1 cellular context compared by ENCODE assay signal in the genomic region with DNA sequence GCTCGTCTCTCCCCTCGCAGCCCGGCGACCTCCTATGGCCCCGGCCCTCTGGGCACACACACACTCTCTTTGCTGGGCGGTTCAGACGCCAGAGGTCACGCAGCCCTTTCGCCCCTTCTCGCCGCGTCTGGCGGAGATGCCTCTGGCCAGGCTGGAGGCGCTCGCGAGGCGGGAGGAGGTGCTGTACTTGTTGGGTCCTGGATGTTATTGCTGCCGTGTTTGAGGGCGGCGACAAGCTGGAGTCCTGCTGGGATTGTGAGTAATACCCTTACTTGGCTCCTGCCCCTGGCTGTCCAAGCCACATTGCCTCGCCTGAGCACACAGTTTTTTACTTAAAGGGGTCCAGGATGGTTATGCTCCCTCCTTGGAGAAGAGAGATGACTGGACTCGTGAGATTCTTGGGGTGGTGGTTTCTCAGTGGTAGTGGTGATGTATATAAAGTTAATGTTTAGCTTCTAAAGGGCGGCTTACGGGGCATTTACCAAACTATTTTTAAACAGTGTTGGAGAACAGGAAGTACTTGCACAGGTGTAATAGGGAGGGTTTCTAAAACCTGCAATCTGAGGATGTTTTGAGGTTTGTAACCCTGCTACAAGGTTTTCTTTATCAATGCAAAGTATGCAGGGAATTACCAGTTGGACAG.
A peak's percentile ranks its signal among the peaks of the same experiment; 100 is the strongest.
TF ChIP-seq lines count a peak whose summit lies in the region.

No MANE protein-coding gene starts in this region.

TF ChIP-seq in K562, 482 proteins besides CTCF, POLR2A, EP300 and RAD21 (continued from another document and continues in another):
- TF ChIP-seq, protein P1, sequence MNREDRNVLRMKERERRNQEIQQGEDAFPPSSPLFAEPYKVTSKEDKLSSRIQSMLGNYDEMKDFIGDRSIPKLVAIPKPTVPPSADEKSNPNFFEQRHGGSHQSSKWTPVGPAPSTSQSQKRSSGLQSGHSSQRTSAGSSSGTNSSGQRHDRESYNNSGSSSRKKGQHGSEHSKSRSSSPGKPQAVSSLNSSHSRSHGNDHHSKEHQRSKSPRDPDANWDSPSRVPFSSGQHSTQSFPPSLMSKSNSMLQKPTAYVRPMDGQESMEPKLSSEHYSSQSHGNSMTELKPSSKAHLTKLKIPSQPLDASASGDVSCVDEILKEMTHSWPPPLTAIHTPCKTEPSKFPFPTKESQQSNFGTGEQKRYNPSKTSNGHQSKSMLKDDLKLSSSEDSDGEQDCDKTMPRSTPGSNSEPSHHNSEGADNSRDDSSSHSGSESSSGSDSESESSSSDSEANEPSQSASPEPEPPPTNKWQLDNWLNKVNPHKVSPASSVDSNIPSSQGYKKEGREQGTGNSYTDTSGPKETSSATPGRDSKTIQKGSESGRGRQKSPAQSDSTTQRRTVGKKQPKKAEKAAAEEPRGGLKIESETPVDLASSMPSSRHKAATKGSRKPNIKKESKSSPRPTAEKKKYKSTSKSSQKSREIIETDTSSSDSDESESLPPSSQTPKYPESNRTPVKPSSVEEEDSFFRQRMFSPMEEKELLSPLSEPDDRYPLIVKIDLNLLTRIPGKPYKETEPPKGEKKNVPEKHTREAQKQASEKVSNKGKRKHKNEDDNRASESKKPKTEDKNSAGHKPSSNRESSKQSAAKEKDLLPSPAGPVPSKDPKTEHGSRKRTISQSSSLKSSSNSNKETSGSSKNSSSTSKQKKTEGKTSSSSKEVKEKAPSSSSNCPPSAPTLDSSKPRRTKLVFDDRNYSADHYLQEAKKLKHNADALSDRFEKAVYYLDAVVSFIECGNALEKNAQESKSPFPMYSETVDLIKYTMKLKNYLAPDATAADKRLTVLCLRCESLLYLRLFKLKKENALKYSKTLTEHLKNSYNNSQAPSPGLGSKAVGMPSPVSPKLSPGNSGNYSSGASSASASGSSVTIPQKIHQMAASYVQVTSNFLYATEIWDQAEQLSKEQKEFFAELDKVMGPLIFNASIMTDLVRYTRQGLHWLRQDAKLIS (CRISPR knock-in tag; IDR thresholded peaks at IDR 0.05): no peak; the same call in 1 of the 2 replicates
- TF ChIP-seq ETV6 (IDR thresholded peaks at IDR 0.05; ENCODE audit: borderline replicate concordance in 1 of 2, low read depth in 2 of 2, low read length in 1 of 2) (no peak), ETV6 (CRISPR knock-in tag; IDR thresholded peaks at IDR 0.05; ENCODE audit: borderline replicate concordance) (no peak), GATA2 (CRISPR knock-in tag; IDR thresholded peaks at IDR 0.05) (no peak), CBX2 (IDR thresholded peaks at IDR 0.05; ENCODE audit: insufficient read depth, low read length, poor library complexity, severe bottlenecking) (no peak), BACH1 (tag; IDR thresholded peaks at IDR 0.05) (no peak), TAF1 (IDR thresholded peaks at IDR 0.05; ENCODE audit: control insufficient read depth, extremely low read depth, insufficient read depth, low read length, severe bottlenecking) (peak; percentile 57), MYNN (IDR thresholded peaks at IDR 0.05) (no peak), MYNN (CRISPR knock-in tag; IDR thresholded peaks at IDR 0.05) (no peak), CEBPB (tag; IDR thresholded peaks at IDR 0.05) (no peak), STAT5A (IDR thresholded peaks at IDR 0.05; ENCODE audit: borderline replicate concordance, low read length) (no peak), ZFP1 (CRISPR knock-in tag; IDR thresholded peaks at IDR 0.05) (no peak), TBL1XR1 (IDR thresholded peaks at IDR 0.05; ENCODE audit: low read length in 2 of 2) (0 out of 4 replicates have a peak, but pooled peaks of 1 of the 2 experiments have one; percentile 13), RREB1 (CRISPR knock-in tag; IDR thresholded peaks at IDR 0.05) (no peak), WHSC1 (IDR thresholded peaks at IDR 0.05; ENCODE audit: low read length) (no peak), RBM39 (optimal IDR thresholded peaks at IDR 0.05; ENCODE audit: low read depth, low read length) (no peak), FOXM1 (IDR thresholded peaks at IDR 0.05; ENCODE audit: low read depth) (no peak), FOXM1 (CRISPR knock-in tag; IDR thresholded peaks at IDR 0.05; ENCODE audit: low read depth) (no peak), LARP7 (IDR thresholded peaks at IDR 0.05) (no peak), FUS (optimal IDR thresholded peaks at IDR 0.05; ENCODE audit: low read depth, low read length) (no peak), SIRT6 (IDR thresholded peaks at IDR 0.05; ENCODE audit: low read depth, low read length) (no peak), NR3C1 (CRISPR knock-in tag; IDR thresholded peaks at IDR 0.05) (no peak), ZNF311 (CRISPR knock-in tag; IDR thresholded peaks at IDR 0.05) (no peak), XRCC5 (IDR thresholded peaks at IDR 0.05; ENCODE audit: low read depth, low read length) (no peak), ELF4 (CRISPR knock-in tag; IDR thresholded peaks at IDR 0.05) (no peak), CHD4 (IDR thresholded peaks at IDR 0.05; ENCODE audit: insufficient read depth, insufficient replicate concordance, low read depth, low read length, poor library complexity, severe bottlenecking) (no peak), HDAC2 (IDR thresholded peaks at IDR 0.05) (no peak), ZNF644 (tag; IDR thresholded peaks at IDR 0.05; ENCODE audit: low read depth) (no peak), ZNF79 (CRISPR knock-in tag; IDR thresholded peaks at IDR 0.05; ENCODE audit: low read depth) (no peak), ZBTB1 (CRISPR knock-in tag; IDR thresholded peaks at IDR 0.05; ENCODE audit: borderline replicate concordance, low read depth) (no peak), RFX7 (CRISPR knock-in tag; IDR thresholded peaks at IDR 0.05) (no peak), KAT2B (IDR thresholded peaks at IDR 0.05; ENCODE audit: low read depth, low read length) (no peak), JUN (IDR thresholded peaks at IDR 0.05; ENCODE audit: borderline replicate concordance, low read depth, low read length) (no peak), JUN (CRISPR knock-in tag; IDR thresholded peaks at IDR 0.05; ENCODE audit: borderline replicate concordance) (peak; percentile 72; the same call in 1 of the 2 replicates), MBD2 (IDR thresholded peaks at IDR 0.05; ENCODE audit: borderline replicate concordance, low read depth) (0 out of 2 replicates have a peak, but pooled peaks have one; percentile 3), NFIX (CRISPR knock-in tag; IDR thresholded peaks at IDR 0.05; ENCODE audit: low read depth) (no peak)
- TF ChIP-seq, protein P2, sequence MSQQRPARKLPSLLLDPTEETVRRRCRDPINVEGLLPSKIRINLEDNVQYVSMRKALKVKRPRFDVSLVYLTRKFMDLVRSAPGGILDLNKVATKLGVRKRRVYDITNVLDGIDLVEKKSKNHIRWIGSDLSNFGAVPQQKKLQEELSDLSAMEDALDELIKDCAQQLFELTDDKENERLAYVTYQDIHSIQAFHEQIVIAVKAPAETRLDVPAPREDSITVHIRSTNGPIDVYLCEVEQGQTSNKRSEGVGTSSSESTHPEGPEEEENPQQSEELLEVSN (IDR thresholded peaks at IDR 0.05; ENCODE audit: borderline replicate concordance in 1 of 2, extremely low read depth in 1 of 2, insufficient read depth in 1 of 2, insufficient read length in 1 of 2, low read depth in 1 of 2, low read length in 1 of 2, poor library complexity in 1 of 2, severe bottlenecking in 1 of 2): peak in 1 of 2 experiments; percentile 26
- TF ChIP-seq, protein P3, sequence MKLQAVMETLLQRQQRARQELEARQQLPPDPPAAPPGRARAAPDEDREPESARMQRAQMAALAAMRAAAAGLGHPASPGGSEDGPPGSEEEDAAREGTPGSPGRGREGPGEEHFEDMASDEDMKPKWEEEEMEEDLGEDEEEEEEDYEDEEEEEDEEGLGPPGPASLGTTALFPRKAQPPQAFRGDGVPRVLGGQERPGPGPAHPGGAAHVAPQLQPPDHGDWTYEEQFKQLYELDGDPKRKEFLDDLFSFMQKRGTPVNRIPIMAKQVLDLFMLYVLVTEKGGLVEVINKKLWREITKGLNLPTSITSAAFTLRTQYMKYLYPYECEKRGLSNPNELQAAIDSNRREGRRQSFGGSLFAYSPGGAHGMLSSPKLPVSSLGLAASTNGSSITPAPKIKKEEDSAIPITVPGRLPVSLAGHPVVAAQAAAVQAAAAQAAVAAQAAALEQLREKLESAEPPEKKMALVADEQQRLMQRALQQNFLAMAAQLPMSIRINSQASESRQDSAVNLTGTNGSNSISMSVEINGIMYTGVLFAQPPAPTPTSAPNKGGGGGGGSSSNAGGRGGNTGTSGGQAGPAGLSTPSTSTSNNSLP (IDR thresholded peaks at IDR 0.05; ENCODE audit: borderline replicate concordance, low read depth, low read length): no peak
- TF ChIP-seq, protein P4, sequence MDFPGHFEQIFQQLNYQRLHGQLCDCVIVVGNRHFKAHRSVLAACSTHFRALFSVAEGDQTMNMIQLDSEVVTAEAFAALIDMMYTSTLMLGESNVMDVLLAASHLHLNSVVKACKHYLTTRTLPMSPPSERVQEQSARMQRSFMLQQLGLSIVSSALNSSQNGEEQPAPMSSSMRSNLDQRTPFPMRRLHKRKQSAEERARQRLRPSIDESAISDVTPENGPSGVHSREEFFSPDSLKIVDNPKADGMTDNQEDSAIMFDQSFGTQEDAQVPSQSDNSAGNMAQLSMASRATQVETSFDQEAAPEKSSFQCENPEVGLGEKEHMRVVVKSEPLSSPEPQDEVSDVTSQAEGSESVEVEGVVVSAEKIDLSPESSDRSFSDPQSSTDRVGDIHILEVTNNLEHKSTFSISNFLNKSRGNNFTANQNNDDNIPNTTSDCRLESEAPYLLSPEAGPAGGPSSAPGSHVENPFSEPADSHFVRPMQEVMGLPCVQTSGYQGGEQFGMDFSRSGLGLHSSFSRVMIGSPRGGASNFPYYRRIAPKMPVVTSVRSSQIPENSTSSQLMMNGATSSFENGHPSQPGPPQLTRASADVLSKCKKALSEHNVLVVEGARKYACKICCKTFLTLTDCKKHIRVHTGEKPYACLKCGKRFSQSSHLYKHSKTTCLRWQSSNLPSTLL (IDR thresholded peaks at IDR 0.05): no peak
- TF ChIP-seq, protein P5, sequence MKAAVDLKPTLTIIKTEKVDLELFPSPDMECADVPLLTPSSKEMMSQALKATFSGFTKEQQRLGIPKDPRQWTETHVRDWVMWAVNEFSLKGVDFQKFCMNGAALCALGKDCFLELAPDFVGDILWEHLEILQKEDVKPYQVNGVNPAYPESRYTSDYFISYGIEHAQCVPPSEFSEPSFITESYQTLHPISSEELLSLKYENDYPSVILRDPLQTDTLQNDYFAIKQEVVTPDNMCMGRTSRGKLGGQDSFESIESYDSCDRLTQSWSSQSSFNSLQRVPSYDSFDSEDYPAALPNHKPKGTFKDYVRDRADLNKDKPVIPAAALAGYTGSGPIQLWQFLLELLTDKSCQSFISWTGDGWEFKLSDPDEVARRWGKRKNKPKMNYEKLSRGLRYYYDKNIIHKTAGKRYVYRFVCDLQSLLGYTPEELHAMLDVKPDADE (conservative IDR thresholded peaks at IDR 0.05; ENCODE audit: control insufficient read depth, low read depth, low read length): no peak; the same call in 1 of the 2 replicates
- TF ChIP-seq, protein P6, sequence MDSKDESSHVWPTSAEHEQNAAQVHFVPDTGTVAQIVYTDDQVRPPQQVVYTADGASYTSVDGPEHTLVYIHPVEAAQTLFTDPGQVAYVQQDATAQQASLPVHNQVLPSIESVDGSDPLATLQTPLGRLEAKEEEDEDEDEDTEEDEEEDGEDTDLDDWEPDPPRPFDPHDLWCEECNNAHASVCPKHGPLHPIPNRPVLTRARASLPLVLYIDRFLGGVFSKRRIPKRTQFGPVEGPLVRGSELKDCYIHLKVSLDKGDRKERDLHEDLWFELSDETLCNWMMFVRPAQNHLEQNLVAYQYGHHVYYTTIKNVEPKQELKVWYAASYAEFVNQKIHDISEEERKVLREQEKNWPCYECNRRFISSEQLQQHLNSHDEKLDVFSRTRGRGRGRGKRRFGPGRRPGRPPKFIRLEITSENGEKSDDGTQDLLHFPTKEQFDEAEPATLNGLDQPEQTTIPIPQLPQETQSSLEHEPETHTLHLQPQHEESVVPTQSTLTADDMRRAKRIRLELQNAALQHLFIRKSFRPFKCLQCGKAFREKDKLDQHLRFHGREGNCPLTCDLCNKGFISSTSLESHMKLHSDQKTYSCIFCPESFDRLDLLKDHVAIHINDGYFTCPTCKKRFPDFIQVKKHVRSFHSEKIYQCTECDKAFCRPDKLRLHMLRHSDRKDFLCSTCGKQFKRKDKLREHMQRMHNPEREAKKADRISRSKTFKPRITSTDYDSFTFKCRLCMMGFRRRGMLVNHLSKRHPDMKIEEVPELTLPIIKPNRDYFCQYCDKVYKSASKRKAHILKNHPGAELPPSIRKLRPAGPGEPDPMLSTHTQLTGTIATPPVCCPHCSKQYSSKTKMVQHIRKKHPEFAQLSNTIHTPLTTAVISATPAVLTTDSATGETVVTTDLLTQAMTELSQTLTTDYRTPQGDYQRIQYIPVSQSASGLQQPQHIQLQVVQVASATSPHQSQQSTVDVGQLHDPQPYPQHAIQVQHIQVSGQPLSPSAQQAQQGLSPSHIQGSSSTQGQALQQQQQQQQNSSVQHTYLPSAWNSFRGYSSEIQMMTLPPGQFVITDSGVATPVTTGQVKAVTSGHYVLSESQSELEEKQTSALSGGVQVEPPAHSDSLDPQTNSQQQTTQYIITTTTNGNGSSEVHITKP (IDR thresholded peaks at IDR 0.05; ENCODE audit: partially characterized antibody): no peak
